16 cellular contexts compared by ENCODE assay signal in genomic region chr17:35179379-35179778, GRCh38. TPM values are rescaled to one million over a fixed set of nuclear protein-coding genes. Genes with fewer than 3 reads are reported as not detected.
"Had no signal": no experiment of that assay in that cellular context is flagged by ENCODE, and none has a peak within 500 bp of the region (broad histone marks: within the 10 kb centered on the region; RNA-seq: fewer than 3 reads in every experiment).

No MANE protein-coding gene starts in this region.

RNA-seq across cellular contexts. Expression of gene SLC35G3, which starts 14.8 kb away (rescaled TPM):
- total RNA-seq: activated CD4-positive, alpha-beta memory T cell treated with anti-CD3 and anti-CD28 coated beads, Interleukin-2, amount 10 ng/mL, durations not matched to agents 7 days and 5 days; activated CD8-positive, alpha-beta memory T cell treated with anti-CD3 and anti-CD28 coated beads for 36 hours; activated naive CD8-positive, alpha-beta T cell treated with anti-CD3 and anti-CD28 coated beads for 36 hours; activated T-cell treated with anti-CD3 and anti-CD28 coated beads, Interleukin-2, amount 50 U/mL, for 4 hours; activated T-cell treated with anti-CD3 and anti-CD28 coated beads, Interleukin-2, amount 50 U/mL, for 72 hours; activated T-helper 1 cell treated with anti-CD3 and anti-CD28 coated beads, Interleukin-12 subunit alpha, Interleukin-12 subunit beta, Interleukin-2, Interleukin-4 antibody, amounts not matched to agents 30 ng/mL and 10 ng/mL and 1 ng/mL, durations not matched to agents 14 hours and 24 hours and 36 hours; activated T-helper 2 cell treated with anti-CD3 and anti-CD28 coated beads, Interferon-gamma antibody, Interleukin-2, Interleukin-4, amounts not matched to agents 10 μg/mL and 5 μg/mL and 100 μg/mL, durations not matched to agents 14 hours and 24 hours and 36 hours; adrenal gland; aorta; astrocyte; body of pancreas; breast epithelium; cardiac septum; cerebellum; T-helper 1 cell treated with Interleukin-12 subunit alpha and Interleukin-12 subunit beta and Interleukin-4 antibody, amounts not matched to agents 30 ng/mL and 1 ng/mL, for 36 hours had no signal
- polyA plus RNA-seq: adrenal gland, aorta had no signal

RNA-seq across cellular contexts. Expression of gene UNC45B, which starts 31.8 kb away (rescaled TPM):
- total RNA-seq: activated B cell treated with CpG ODN at 0.5 μM for 24 hours; activated CD8-positive, alpha-beta memory T cell treated with anti-CD3 and anti-CD28 coated beads for 36 hours; activated T-cell treated with anti-CD3 and anti-CD28 coated beads, Interleukin-2, amount 50 U/mL, for 4 hours; activated T-helper 1 cell treated with anti-CD3 and anti-CD28 coated beads, Interleukin-12 subunit alpha, Interleukin-12 subunit beta, Interleukin-2, Interleukin-4 antibody, amounts not matched to agents 30 ng/mL and 10 ng/mL and 1 ng/mL, durations not matched to agents 14 hours and 24 hours and 36 hours; activated T-helper 2 cell treated with anti-CD3 and anti-CD28 coated beads, Interferon-gamma antibody, Interleukin-2, Interleukin-4, amounts not matched to agents 10 μg/mL and 5 μg/mL and 100 μg/mL, durations not matched to agents 14 hours and 24 hours and 36 hours; aorta; body of pancreas; breast epithelium; cerebellum had no signal

RNA-seq across cellular contexts. Expression of gene FNDC8, which starts 58.0 kb away (rescaled TPM):
- total RNA-seq: activated B cell treated with CpG ODN at 0.5 μM for 24 hours; activated CD4-positive, alpha-beta memory T cell treated with anti-CD3 and anti-CD28 coated beads, Interleukin-2, amount 10 ng/mL, durations not matched to agents 7 days and 5 days; activated CD8-positive, alpha-beta memory T cell treated with anti-CD3 and anti-CD28 coated beads for 36 hours; activated naive CD8-positive, alpha-beta T cell treated with anti-CD3 and anti-CD28 coated beads for 36 hours; activated T-cell treated with anti-CD3 and anti-CD28 coated beads, Interleukin-2, amount 50 U/mL, for 4 hours; activated T-cell treated with anti-CD3 and anti-CD28 coated beads, Interleukin-2, amount 50 U/mL, for 72 hours; activated T-helper 1 cell treated with anti-CD3 and anti-CD28 coated beads, Interleukin-12 subunit alpha, Interleukin-12 subunit beta, Interleukin-2, Interleukin-4 antibody, amounts not matched to agents 30 ng/mL and 10 ng/mL and 1 ng/mL, durations not matched to agents 14 hours and 24 hours and 36 hours; activated T-helper 2 cell treated with anti-CD3 and anti-CD28 coated beads, Interferon-gamma antibody, Interleukin-2, Interleukin-4, amounts not matched to agents 10 μg/mL and 5 μg/mL and 100 μg/mL, durations not matched to agents 14 hours and 24 hours and 36 hours; adrenal gland; aorta; astrocyte; body of pancreas; breast epithelium; cardiac septum; cerebellum had no signal
- polyA plus RNA-seq: adrenal gland, aorta had no signal
